19 cellular contexts compared by ENCODE assay signal in genomic region chr19:38506375-38506722, GRCh38.
A peak's percentile ranks its signal among the peaks of the same experiment; 100 is the strongest.
DNase-seq lines count a peak whose midpoint lies in the region; ATAC-seq and TF ChIP-seq lines count a peak whose summit lies in the region.
"Had no signal": no experiment of that assay in that cellular context is flagged by ENCODE, and none has a peak within 500 bp of the region (broad histone marks: within the 10 kb centered on the region; RNA-seq: fewer than 3 reads in every experiment).

No MANE protein-coding gene starts in this region.

- TF ChIP-seq CTCF in OCI-LY3 (IDR thresholded peaks at IDR 0.05; ENCODE audit: low read depth, low read length) = no peak
- TF ChIP-seq CTCF in endodermal cell (conservative IDR thresholded peaks at IDR 0.05) = no peak

- no peaks in the 10 kb centered on the region for H3K79me2 ChIP-seq in OCI-LY3 (ENCODE audit: low read length)

- no peak for ATAC-seq in activated naive CD4-positive, alpha-beta T cell treated with anti-CD3 and anti-CD28 coated beads, Interleukin-2, amount 50 U/mL, for 72 hours

- H3K27ac Mint-ChIP-seq in endodermal cell (no peak overlapping the region), immature natural killer cell (no peak overlapping the region)
- H3K27ac Mint-ChIP-seq in activated naive CD4-positive, alpha-beta T cell treated with anti-CD3 and anti-CD28 coated beads, Interleukin-2, amount 50 U/mL, for 72 hours = no peak overlapping the region
- H3K27ac Mint-ChIP-seq: activated T-cell treated with anti-CD3 and anti-CD28 coated beads, Interleukin-2, amount 50 U/mL, for 72 hours; stimulated activated naive CD8-positive, alpha-beta T cell treated with anti-CD3 and anti-CD28 coated beads, Interleukin-15, Interleukin-2, amounts not matched to agents 100 ng/mL and 50 ng/mL, for 24 hours had no signal

- H3K27me3 Mint-ChIP-seq in endodermal cell (ENCODE audit: insufficient read depth) (peaks cover 5% of the 10 kb centered on the region), immature natural killer cell (ENCODE audit: low read depth in 3 of 3) (peaks cover 0 to 9% (median 7%) of the 10 kb centered on the region in 3 donors)

- H3K9me3 ChIP-seq in BLaER1 treated with 17β-estradiol and CSF1 and Interleukin-3, amounts not matched to agents 10 nM and 100 nM (replicated peaks in 1 of 11) = 0 out of 22 replicates have a peak, but pooled peaks cover 0 to 4% (median 0%) of the 10 kb centered on the region in 11 experiments
- H3K9me3 ChIP-seq in OCI-LY3 (ENCODE audit: insufficient read depth, low read length) = no peaks in the 10 kb centered on the region
- no peaks in the 10 kb centered on the region for H3K9me3 ChIP-seq in endodermal cell (ENCODE audit: control insufficient read depth, low read length)
- H3K9me3 ChIP-seq: thoracic aorta had no signal

- no peaks in the 10 kb centered on the region for H3K9me3 Mint-ChIP-seq in endodermal cell
- H3K9me3 Mint-ChIP-seq in immature natural killer cell = no peaks in the 10 kb centered on the region
- no peaks in the 10 kb centered on the region for H3K9me3 Mint-ChIP-seq in activated naive CD4-positive, alpha-beta T cell treated with anti-CD3 and anti-CD28 coated beads, Interleukin-2, amount 50 U/mL, for 72 hours
- H3K9me3 Mint-ChIP-seq: activated T-cell treated with anti-CD3 and anti-CD28 coated beads, Interleukin-2, amount 50 U/mL, for 72 hours; CD8-positive, alpha-beta memory T cell; naive thymus-derived CD4-positive, alpha-beta T cell; stimulated activated naive CD8-positive, alpha-beta T cell treated with anti-CD3 and anti-CD28 coated beads, Interleukin-15, Interleukin-2, amounts not matched to agents 100 ng/mL and 50 ng/mL, for 24 hours had no signal

- H3K36me3 Mint-ChIP-seq in endodermal cell (ENCODE audit: low read depth) (no peaks in the 10 kb centered on the region), immature natural killer cell (no peaks in the 10 kb centered on the region)
- no peaks in the 10 kb centered on the region for H3K36me3 Mint-ChIP-seq in activated naive CD4-positive, alpha-beta T cell treated with anti-CD3 and anti-CD28 coated beads, Interleukin-2, amount 50 U/mL, for 72 hours
- H3K36me3 Mint-ChIP-seq: CD8-positive, alpha-beta memory T cell; naive thymus-derived CD4-positive, alpha-beta T cell had no signal

- H3K9ac ChIP-seq in BLaER1 treated with 17β-estradiol and CSF1 and Interleukin-3, amounts not matched to agents 10 nM and 100 nM = peak overlapping the region in 2 of 11 experiments; percentile 17 to 41; a peak in 2 of 22 replicates
- peak overlapping the region; percentile 62 for H3K9ac ChIP-seq in OCI-LY3 (ENCODE audit: low read length)
- H3K9ac ChIP-seq in endodermal cell (ENCODE audit: extremely low read depth, low read length, poor library complexity, severe bottlenecking) = no peak overlapping the region

- H3K4me1 ChIP-seq in BLaER1 treated with 17β-estradiol and CSF1 and Interleukin-3, amounts not matched to agents 10 nM and 100 nM = peaks cover 0 to 7% (median 2%) of the 10 kb centered on the region in 10 experiments; a peak in 4 of 20 replicates
- H3K4me1 ChIP-seq in OCI-LY3 (ENCODE audit: low read length) (peaks cover 9% of the 10 kb centered on the region; the same call in 1 of the 2 replicates), endodermal cell (ENCODE audit: control insufficient read depth, insufficient read depth, low read length) (no peaks in the 10 kb centered on the region)

- peak overlapping the region; percentile 39 for H3K4me3 Mint-ChIP-seq in endodermal cell
- no peak overlapping the region for H3K4me3 Mint-ChIP-seq in immature natural killer cell
- H3K4me3 Mint-ChIP-seq: stimulated activated naive CD8-positive, alpha-beta T cell treated with anti-CD3 and anti-CD28 coated beads, Interleukin-15, Interleukin-2, amounts not matched to agents 100 ng/mL and 50 ng/mL, for 24 hours had no signal

- 92 to 93% methylated on average over 8 to 11 of the region's 11 CpGs for WGBS in endodermal cell (ENCODE audit: insufficient coverage in 1 of 2, insufficient read length in 1 of 2), 2 experiments

- peak overlapping the region; percentile 26 to 65 (median 51); a peak in 20 of 22 replicates for H3K4me2 ChIP-seq in BLaER1 treated with 17β-estradiol and CSF1 and Interleukin-3, amounts not matched to agents 10 nM and 100 nM
- H3K4me2 ChIP-seq in OCI-LY3 (ENCODE audit: low read length) = peak overlapping the region; percentile 88

- no peaks in the 10 kb centered on the region for H3K27me3 ChIP-seq in BLaER1 treated with 17β-estradiol and CSF1 and Interleukin-3, amounts not matched to agents 10 nM and 100 nM
- H3K27me3 ChIP-seq in H7 (ENCODE audit: control insufficient read depth, insufficient read depth, low read length) (peaks cover 1% of the 10 kb centered on the region; the same call in 1 of the 2 replicates), OCI-LY3 (ENCODE audit: low read depth, low read length) (no peaks in the 10 kb centered on the region), endodermal cell (ENCODE audit: control insufficient read depth, insufficient read depth, low read length, poor library complexity, severe bottlenecking) (no peaks in the 10 kb centered on the region)
- H3K27me3 ChIP-seq: brain microvascular endothelial cell had no signal

- DNase-seq in H7 (peak; percentile 58), endodermal cell (no peak), immature natural killer cell (no peak), KG1 (lab: John Stamatoyannopoulos, UW) (no peak), occipital lobe (lab: John Stamatoyannopoulos, UW) (no peak)
- no peak for DNase-seq in activated naive CD4-positive, alpha-beta T cell treated with anti-CD3 and anti-CD28 coated beads, Interleukin-2, amount 50 U/mL, for 72 hours (ENCODE audit: low spot score in 2 of 2)
- DNase-seq: midbrain, T1000 had no signal

- peak overlapping the region; percentile 44; the same call in 1 of the 2 replicates for H2AFZ ChIP-seq in OCI-LY3 (ENCODE audit: low read depth, low read length)

- H4K20me1 ChIP-seq in BLaER1 treated with 17β-estradiol and CSF1 and Interleukin-3, amounts not matched to agents 10 nM and 100 nM = no peaks in the 10 kb centered on the region
- no peaks in the 10 kb centered on the region for H4K20me1 ChIP-seq in OCI-LY3 (ENCODE audit: insufficient read depth, low read length)

- H3K4me1 Mint-ChIP-seq in endodermal cell (no peaks in the 10 kb centered on the region), immature natural killer cell (peaks cover 0 to 8% of the 10 kb centered on the region in 2 donors)

- H3K27ac ChIP-seq in BLaER1 treated with 17β-estradiol and CSF1 and Interleukin-3, amounts not matched to agents 10 nM and 100 nM = peak overlapping the region in 5 of 11 experiments; percentile 35 to 58 (median 50); a peak in 6 of 22 replicates
- H3K27ac ChIP-seq in OCI-LY3 (ENCODE audit: low read length) (peak overlapping the region; percentile 8; the same call in 1 of the 2 replicates), endodermal cell (ENCODE audit: low read depth, low read length) (no peak overlapping the region)
- H3K27ac ChIP-seq: brain microvascular endothelial cell, epithelial cell of prostate, HL-60, thoracic aorta, WERI-Rb-1 had no signal

- peaks cover 0 to 15% (median 0%) of the 10 kb centered on the region in 11 experiments; a peak in 2 of 22 replicates for H3K36me3 ChIP-seq in BLaER1 treated with 17β-estradiol and CSF1 and Interleukin-3, amounts not matched to agents 10 nM and 100 nM
- H3K36me3 ChIP-seq in H7 (replicated peaks; ENCODE audit: control insufficient read depth, insufficient read depth, low read length) (peaks cover 14% of the 10 kb centered on the region), OCI-LY3 (replicated peaks; ENCODE audit: low read depth, low read length) (peaks cover 15% of the 10 kb centered on the region), endodermal cell (ENCODE audit: control insufficient read depth, insufficient read depth, low read length) (no peaks in the 10 kb centered on the region)
- H3K36me3 ChIP-seq: brain microvascular endothelial cell, thoracic aorta, WERI-Rb-1 had no signal

- H3K4me3 ChIP-seq in BLaER1 treated with 17β-estradiol and CSF1 and Interleukin-3, amounts not matched to agents 10 nM and 100 nM = 0 out of 20 replicates have a peak overlapping the region, but pooled peaks of 1 of the 10 experiments have one; percentile 38
- H3K4me3 ChIP-seq in H7 (ENCODE audit: insufficient read depth, low read depth, low read length) (0 out of 2 replicates have a peak overlapping the region, but pooled peaks have one; percentile 23), OCI-LY3 (ENCODE audit: low read length) (peak overlapping the region; percentile 75), endodermal cell (ENCODE audit: low read length) (no peak overlapping the region)
- H3K4me3 ChIP-seq: thoracic aorta had no signal
